Comparison of ENCODE assay signal across 29 cellular contexts in the genomic region with DNA sequence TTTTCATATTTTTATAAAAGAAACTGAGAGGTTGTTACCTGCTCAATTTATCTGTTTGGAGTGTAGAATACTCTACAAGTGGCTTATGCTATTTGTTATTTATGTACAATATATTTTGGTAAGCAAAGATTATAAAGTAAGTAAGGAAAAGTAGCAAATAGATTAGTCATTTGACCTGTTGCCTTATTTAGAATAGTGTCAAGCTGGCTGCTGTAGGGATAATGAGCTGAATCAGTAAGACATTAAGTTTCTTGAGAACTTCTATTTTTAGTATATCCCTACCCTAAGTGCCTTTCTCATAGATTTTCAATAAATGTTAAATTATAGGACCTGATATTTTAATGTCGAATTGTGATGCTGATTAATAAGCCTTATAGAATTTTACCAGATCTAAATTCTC. TPM values are rescaled to one million over a fixed set of nuclear protein-coding genes. Genes with fewer than 3 reads are reported as not detected.
A peak's percentile ranks its signal among the peaks of the same experiment; 100 is the strongest.
DNase-seq lines count a peak whose midpoint lies in the region; ATAC-seq and TF ChIP-seq lines count a peak whose summit lies in the region.
"Had no signal": no experiment of that assay in that cellular context is flagged by ENCODE, and none has a peak within 500 bp of the region (broad histone marks: within the 10 kb centered on the region; RNA-seq: fewer than 3 reads in every experiment).

No MANE protein-coding gene starts in this region.

- H2BK5ac ChIP-seq in IMR-90 (ENCODE audit: low read depth, low read length, poor library complexity, severe bottlenecking): no peak overlapping the region

- H3K36me3 ChIP-seq in IMR-90 (ENCODE audit: control insufficient read depth, insufficient read depth, low read length): peaks cover 3% of the 10 kb centered on the region
- H3K36me3 ChIP-seq: right atrium auricular region had no signal

- H2BK120ac ChIP-seq in IMR-90 (ENCODE audit: low read depth, low read length): no peak overlapping the region

- H3K9ac ChIP-seq in IMR-90 (ENCODE audit: low read depth, low read length): no peak overlapping the region

- H3K23ac ChIP-seq in IMR-90 (ENCODE audit: low read depth, low read length): no peak overlapping the region

- DNase-seq in AG08396 (ENCODE audit: low spot score): peak; percentile 3
- peak; percentile 52 for DNase-seq in IMR-90
- DNase-seq in choroid plexus epithelial cell (ENCODE audit: low read depth): peak; percentile 62
- DNase-seq in iris pigment epithelial cell (ENCODE audit: low read depth): peak; percentile 48
- DNase-seq in kidney glomerular epithelial cell (lab: John Stamatoyannopoulos, UW): no peak
- DNase-seq in Right ventricle myocardium superior: no peak
- no peak for DNase-seq in cerebellar cortex (ENCODE audit: low spot score)
- no peak for DNase-seq in NCI-H2107 treated with DMSO at 0.1 percent for 48 hours (lab: John Stamatoyannopoulos, UW; ENCODE audit: unreplicated experiment)
- DNase-seq: activated CD4-positive, alpha-beta T cell treated with anti-CD3 and anti-CD28 coated beads, Interleukin-2, amount 50 U/mL, for 1 hour; activated CD4-positive, CD25-positive, alpha-beta regulatory T cell; activated effector memory CD4-positive, alpha-beta T cell treated with anti-CD3 and anti-CD28 coated beads, Interleukin-2, amount 50 U/mL, for 16 hours; activated naive CD8-positive, alpha-beta T cell treated with anti-CD3 and anti-CD28 coated beads for 36 hours; activated T-cell treated with anti-CD3 and anti-CD28 coated beads, Interleukin-2, amount 50 U/mL, for 1 hour; CD8-positive, alpha-beta T cell; head of caudate nucleus; Karpas-422; NCI-H1417 treated with DMSO at 0.1 percent for 48 hours; NCI-H2029 treated with DMSO at 0.1 percent for 48 hours; NCI-H526; NK-92 treated with Interleukin-12 subunit alpha and Interleukin-12 subunit beta, amount 100 ng/mL, for 24 hours; PC-3; spleen; stimulated activated CD8-positive, alpha-beta memory T cell treated with anti-CD3 and anti-CD28 coated beads, Interleukin-4, amount 100 ng/mL, for 48 hours; testis had no signal

- no peak overlapping the region for H2BK15ac ChIP-seq in IMR-90 (ENCODE audit: low read depth, low read length)

- peaks cover 12 to 14% of the 10 kb centered on the region in 2 experiments for H3K79me1 ChIP-seq in IMR-90 (ENCODE audit: low read depth in 1 of 2, low read length in 2 of 2)

- H3K4me2 ChIP-seq in IMR-90 (ENCODE audit: low read depth, low read length): no peak overlapping the region

- ATAC-seq in IMR-90 (ENCODE audit: low read depth) (peak; percentile 35; the same call in 1 of the 2 replicates), Right ventricle myocardium superior (ENCODE audit: poor library complexity) (no peak)
- ATAC-seq: CD8-positive, alpha-beta T cell; foreskin keratinocyte; natural killer cell treated with Interleukin-12 subunit alpha and Interleukin-12 subunit beta and Interleukin-15 and Interleukin-18, amount 100 ng/mL, for 72 hours; PC-3 had no signal

- H4K8ac ChIP-seq in IMR-90 (ENCODE audit: low read depth in 2 of 2, low read length in 2 of 2): no peak overlapping the region

- H2AK9ac ChIP-seq in IMR-90 (replicated peaks; ENCODE audit: low read depth, low read length, poor library complexity): no peak overlapping the region

- dilution Hi-C loops in IMR-90 (cut with HindIII; ENCODE audit: low sequenced_read_pairs, unreplicated experiment): no loop called here

- no peaks in the 10 kb centered on the region for H3K4me1 ChIP-seq in IMR-90 (ENCODE audit: control insufficient read depth, insufficient read depth, low read length)
- H3K4me1 ChIP-seq: foreskin keratinocyte, HAP-1, right atrium auricular region, spleen, testis had no signal

- no peak overlapping the region for H3K56ac ChIP-seq in IMR-90 (ENCODE audit: extremely low read depth, insufficient read depth, low read length)

- H4K91ac ChIP-seq in IMR-90 (ENCODE audit: insufficient read depth, low read depth, low read length): no peak overlapping the region

- no peak for TF ChIP-seq RAD21 in IMR-90 (IDR thresholded peaks at IDR 0.05; ENCODE audit: low read length)

- no TSS peak for BruUV-seq in IMR-90 (replicated peaks; lab: Mats Ljungman, UMichigan)

- H4K20me1 ChIP-seq in IMR-90 (ENCODE audit: insufficient read depth, low read length): no peaks in the 10 kb centered on the region; the same call in 1 of the 2 replicates

- H3K27ac ChIP-seq in IMR-90 (ENCODE audit: insufficient read depth, low read length): no peak overlapping the region
- H3K27ac ChIP-seq: foreskin keratinocyte, right atrium auricular region, SK-N-MC, spleen, testis had no signal

- H4K5ac ChIP-seq in IMR-90 (ENCODE audit: low read depth, low read length): no peak overlapping the region

- TF ChIP-seq CTCF in IMR-90 (conservative IDR thresholded peaks at IDR 0.05; ENCODE audit: low read depth, low read length) (no peak), choroid plexus epithelial cell (conservative IDR thresholded peaks at IDR 0.05; ENCODE audit: low read depth, low read length) (no peak)

- no peak for TF ChIP-seq POLR2A in IMR-90 (IDR thresholded peaks at IDR 0.05; ENCODE audit: low read depth, low read length)

- H3K4ac ChIP-seq in IMR-90 (ENCODE audit: low read depth, low read length): no peak overlapping the region

- no CpG with 5 or more reads among the region's 1 CpG for WGBS in IMR-90 (ENCODE audit: extremely low coverage in 2 of 2, insufficient read length in 1 of 2), 2 experiments

- no peak overlapping the region for H2AFZ ChIP-seq in IMR-90 (replicated peaks; ENCODE audit: low read length, poor library complexity)

- no peak overlapping the region for H2BK20ac ChIP-seq in IMR-90 (ENCODE audit: low read depth, low read length)

- no peaks in the 10 kb centered on the region for H3K27me3 ChIP-seq in IMR-90 (ENCODE audit: control insufficient read depth, insufficient read depth, low read length)
- H3K27me3 ChIP-seq: foreskin keratinocyte, right atrium auricular region, spleen, testis had no signal

- H3K18ac ChIP-seq in IMR-90 (ENCODE audit: low read depth, low read length): no peak overlapping the region

- POLR2A ChIA-PET in IMR-90 (lab: Charles Lee; ENCODE audit: unreplicated experiment): no interaction called here

- intact Hi-C loops in IMR-90 (cut with micrococcal nuclease): no loop called here
- intact Hi-C loops in Right ventricle myocardium superior (cut with DNase I): no loop called here

- H3K9me3 ChIP-seq in IMR-90 (ENCODE audit: control insufficient read depth, insufficient read depth, low read length): no peaks in the 10 kb centered on the region
- H3K9me3 ChIP-seq: HAP-1, right atrium auricular region, spleen, testis had no signal

- CTCF ChIA-PET in IMR-90 (lab: Yijun Ruan, JAX): no interaction called here

- H3K4me3 ChIP-seq in IMR-90 (ENCODE audit: insufficient read depth, low read depth, low read length): no peak overlapping the region
- no peak overlapping the region for H3K4me3 ChIP-seq in choroid plexus epithelial cell (ENCODE audit: low read depth, low read length)
- H3K4me3 ChIP-seq: HAP-1, right atrium auricular region, SK-N-MC, spleen, testis had no signal

- no peak overlapping the region for H3K14ac ChIP-seq in IMR-90 (replicated peaks; ENCODE audit: low read depth, low read length)

- H3K9me1 ChIP-seq in IMR-90 (ENCODE audit: insufficient read depth, low read length): no peaks in the 10 kb centered on the region

- H2AK5ac ChIP-seq in IMR-90 (ENCODE audit: low read depth, low read length): no peak overlapping the region

- in situ Hi-C loops in IMR-90 (cut with MboI; ENCODE audit: low sequenced_read_pairs): no loop called here

TF ChIP-seq in IMR-90, 13 proteins besides CTCF, POLR2A, EP300 and RAD21:
- TF ChIP-seq, protein P1, sequence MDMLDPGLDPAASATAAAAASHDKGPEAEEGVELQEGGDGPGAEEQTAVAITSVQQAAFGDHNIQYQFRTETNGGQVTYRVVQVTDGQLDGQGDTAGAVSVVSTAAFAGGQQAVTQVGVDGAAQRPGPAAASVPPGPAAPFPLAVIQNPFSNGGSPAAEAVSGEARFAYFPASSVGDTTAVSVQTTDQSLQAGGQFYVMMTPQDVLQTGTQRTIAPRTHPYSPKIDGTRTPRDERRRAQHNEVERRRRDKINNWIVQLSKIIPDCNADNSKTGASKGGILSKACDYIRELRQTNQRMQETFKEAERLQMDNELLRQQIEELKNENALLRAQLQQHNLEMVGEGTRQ (IDR thresholded peaks at IDR 0.05; ENCODE audit: low read depth, low read length): no peak
- TF ChIP-seq, protein P2, sequence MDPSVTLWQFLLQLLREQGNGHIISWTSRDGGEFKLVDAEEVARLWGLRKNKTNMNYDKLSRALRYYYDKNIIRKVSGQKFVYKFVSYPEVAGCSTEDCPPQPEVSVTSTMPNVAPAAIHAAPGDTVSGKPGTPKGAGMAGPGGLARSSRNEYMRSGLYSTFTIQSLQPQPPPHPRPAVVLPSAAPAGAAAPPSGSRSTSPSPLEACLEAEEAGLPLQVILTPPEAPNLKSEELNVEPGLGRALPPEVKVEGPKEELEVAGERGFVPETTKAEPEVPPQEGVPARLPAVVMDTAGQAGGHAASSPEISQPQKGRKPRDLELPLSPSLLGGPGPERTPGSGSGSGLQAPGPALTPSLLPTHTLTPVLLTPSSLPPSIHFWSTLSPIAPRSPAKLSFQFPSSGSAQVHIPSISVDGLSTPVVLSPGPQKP (IDR thresholded peaks at IDR 0.05; ENCODE audit: borderline replicate concordance, low read depth, low read length): no peak
- TF ChIP-seq RCOR1 (IDR thresholded peaks at IDR 0.05; ENCODE audit: insufficient replicate concordance, low read length) (no peak), FOS (IDR thresholded peaks at IDR 0.05; ENCODE audit: low read depth, low read length) (no peak), RFX5 (IDR thresholded peaks at IDR 0.05; ENCODE audit: low read depth, low read length) (no peak), MAZ (IDR thresholded peaks at IDR 0.05; ENCODE audit: borderline replicate concordance, low read depth, low read length) (no peak), SMC3 (IDR thresholded peaks at IDR 0.05; ENCODE audit: low read depth, low read length) (no peak), MAFK (IDR thresholded peaks at IDR 0.05; ENCODE audit: low read depth, low read length) (no peak), BHLHE40 (IDR thresholded peaks at IDR 0.05; ENCODE audit: low read depth, low read length) (no peak), MXI1 (IDR thresholded peaks at IDR 0.05; ENCODE audit: borderline replicate concordance, low read depth, low read length) (no peak), CHD1 (IDR thresholded peaks at IDR 0.05; ENCODE audit: low read depth, low read length) (no peak), NFE2L2 (IDR thresholded peaks at IDR 0.05; ENCODE audit: low read depth, low read length) (no peak), CEBPB (IDR thresholded peaks at IDR 0.05; ENCODE audit: low read depth, low read length) (no peak)

RNA-seq across cellular contexts. Expression of a gene that starts 37.2 kb away (rescaled TPM):
- total RNA-seq in IMR-90 (2012; rRNA removed) (37.8 and 55.8 TPM in 2 replicates), Right ventricle myocardium superior (4.2 TPM)
- 14.3 and 18.1 TPM in 2 replicates for polyA plus RNA-seq in IMR-90 (2012; rRNA removed)
- polyA plus RNA-seq in IMR-90 (2012; cell fraction: cytosol; rRNA removed): 2.4 and 4.4 TPM in 2 replicates
- 1.6 and 10.8 TPM in 2 replicates for polyA plus RNA-seq in IMR-90 (2012; cell fraction: nucleus; rRNA removed; ENCODE audit: low replicate concordance)

Comparison
In these comparisons a context has a peak if more than half of its experiments do, and no peak if none do; other contexts are left out.
1. DNase-seq: peak in AG08396 (single experiment), IMR-90 (single experiment), choroid plexus epithelial cell (single experiment) and iris pigment epithelial cell (single experiment); none in kidney glomerular epithelial cell (single experiment), Right ventricle myocardium superior (single experiment), cerebellar cortex (single experiment) and NCI-H2107 treated with DMSO at 0.1 percent for 48 hours (single experiment).